In genomic region chr19:47583161-47583560, GRCh38 we compare ENCODE assay signal across 1 cellular context.
TF ChIP-seq lines count a peak whose summit lies in the region.

No MANE protein-coding gene starts in this region.

TF ChIP-seq in HEK293, 187 proteins besides CTCF, POLR2A, EP300 and RAD21:
- 0 out of 2 replicates have a peak, but pooled peaks have one; percentile 64 for TF ChIP-seq ZNF791 (tag by site-specific recombination; IDR thresholded peaks at IDR 0.05)
- TF ChIP-seq ZXDB (tag by site-specific recombination; IDR thresholded peaks at IDR 0.05), result peak; percentile 50; the same call in 1 of the 2 replicates
- TF ChIP-seq REST (tag by site-specific recombination; IDR thresholded peaks at IDR 0.05), result 0 out of 2 replicates have a peak, but pooled peaks have one; percentile 33
- peak; percentile 27; the same call in 1 of the 2 replicates for TF ChIP-seq ZNF629 (tag by site-specific recombination; IDR thresholded peaks at IDR 0.05)
- TF ChIP-seq ZNF426 (tag by site-specific recombination; IDR thresholded peaks at IDR 0.05), result peak; percentile 40
- TF ChIP-seq ZFP37 (tag by site-specific recombination; IDR thresholded peaks at IDR 0.05), result 0 out of 2 replicates have a peak, but pooled peaks have one; percentile 41
- TF ChIP-seq ZNF433 (tag by site-specific recombination; IDR thresholded peaks at IDR 0.05; ENCODE audit: low read depth), result peak; percentile 43; the same call in 1 of the 2 replicates
- peak; percentile 77 for TF ChIP-seq ZNF518A (tag by site-specific recombination; conservative IDR thresholded peaks at IDR 0.05; ENCODE audit: low read depth)
- peak; percentile 39 for TF ChIP-seq ZNF555 (tag by site-specific recombination; conservative IDR thresholded peaks at IDR 0.05)
- TF ChIP-seq ZNF140 (tag by site-specific recombination; IDR thresholded peaks at IDR 0.05), result peak; percentile 71; the same call in 1 of the 2 replicates
- TF ChIP-seq ZNF560 (tag by site-specific recombination; IDR thresholded peaks at IDR 0.05; ENCODE audit: borderline replicate concordance), result peak; percentile 65; the same call in 1 of the 2 replicates
- TF ChIP-seq ZNF664 (tag by site-specific recombination; IDR thresholded peaks at IDR 0.05), result peak; percentile 71
- peak; percentile 63 for TF ChIP-seq ZBTB11 (tag by site-specific recombination; conservative IDR thresholded peaks at IDR 0.05; ENCODE audit: low read depth)
- peak; percentile 40; the same call in 1 of the 2 replicates for TF ChIP-seq SP3 (tag by site-specific recombination; IDR thresholded peaks at IDR 0.05)
- peak; percentile 67 for TF ChIP-seq ZNF266 (tag by site-specific recombination; IDR thresholded peaks at IDR 0.05; ENCODE audit: low read depth)
- TF ChIP-seq RBAK (tag by site-specific recombination; IDR thresholded peaks at IDR 0.05), result 0 out of 2 replicates have a peak, but pooled peaks have one; percentile 32
- peak; percentile 77; the same call in 1 of the 2 replicates for TF ChIP-seq ZNF404 (tag by site-specific recombination; IDR thresholded peaks at IDR 0.05)
- TF ChIP-seq ZNF654 (tag by site-specific recombination; IDR thresholded peaks at IDR 0.05; ENCODE audit: low read depth), result 0 out of 2 replicates have a peak, but pooled peaks have one; percentile 13
- peak; percentile 18; the same call in 1 of the 2 replicates for TF ChIP-seq ZNF18 (tag by site-specific recombination; IDR thresholded peaks at IDR 0.05)
- TF ChIP-seq ZBTB8A (tag by site-specific recombination; IDR thresholded peaks at IDR 0.05), result peak; percentile 59; the same call in 1 of the 2 replicates
- TF ChIP-seq ZNF394 (tag by site-specific recombination; IDR thresholded peaks at IDR 0.05; ENCODE audit: borderline replicate concordance), result peak; percentile 85; the same call in 1 of the 2 replicates
- TF ChIP-seq ZNF623 (tag by site-specific recombination; IDR thresholded peaks at IDR 0.05), result peak; percentile 61
- peak; percentile 35; the same call in 1 of the 2 replicates for TF ChIP-seq MZF1 (tag by site-specific recombination; IDR thresholded peaks at IDR 0.05; ENCODE audit: borderline replicate concordance)
- TF ChIP-seq PRDM10 (tag by site-specific recombination; IDR thresholded peaks at IDR 0.05), result 0 out of 2 replicates have a peak, but pooled peaks have one; percentile 36
